In the genomic region with DNA sequence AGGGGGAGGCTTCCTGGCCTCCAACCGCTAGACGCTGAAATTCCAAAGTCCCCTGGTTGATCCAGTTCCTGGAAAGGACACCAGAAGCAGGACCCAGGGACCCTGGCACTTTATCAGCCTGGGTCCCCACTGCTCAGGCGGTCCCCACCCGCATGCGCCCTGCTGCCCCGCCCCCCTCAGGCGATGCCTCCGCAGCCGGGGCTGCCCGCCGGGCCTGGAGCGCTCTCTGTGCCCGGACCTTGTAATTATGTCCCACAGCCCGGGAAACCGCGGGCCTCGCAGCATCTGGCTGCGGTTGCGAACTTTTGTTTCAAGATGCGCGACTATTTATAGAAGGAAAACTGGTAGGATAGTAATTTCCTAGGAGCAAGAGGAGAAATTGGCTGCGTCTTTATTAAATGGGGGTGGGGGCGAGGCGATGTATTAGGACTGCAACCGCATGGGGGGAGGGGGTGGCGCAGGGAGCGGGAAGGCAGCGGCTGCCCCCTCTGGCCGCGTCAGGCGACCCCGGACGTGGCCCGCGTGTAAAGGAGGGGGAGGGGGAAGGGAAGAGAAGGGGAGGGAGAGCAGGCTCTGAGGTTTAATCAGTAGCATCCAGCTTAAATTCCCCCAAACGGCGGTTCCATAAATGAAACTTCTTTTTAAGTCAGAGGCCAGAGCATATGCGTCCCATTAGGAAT, we compare ENCODE assay signal across 11 cellular contexts. TPM values are rescaled to one million over a fixed set of nuclear protein-coding genes. Genes with fewer than 3 reads are reported as not detected.
DNase-seq lines count a peak whose midpoint lies in the region; ATAC-seq and TF ChIP-seq lines count a peak whose summit lies in the region.
"Had no signal": no experiment of that assay in that cellular context is flagged by ENCODE, and none has a peak within 500 bp of the region (broad histone marks: within the 10 kb centered on the region; RNA-seq: fewer than 3 reads in every experiment).

No MANE protein-coding gene starts in this region.

- no peak overlapping the region for H3K27ac ChIP-seq in stomach smooth muscle (ENCODE audit: low read length)
- H3K27ac ChIP-seq: C4-2B, prostate gland had no signal

- peaks cover 10% of the 10 kb centered on the region for H3K4me1 Mint-ChIP-seq in activated naive CD8-positive, alpha-beta T cell (ENCODE audit: low read depth)
- H3K4me1 Mint-ChIP-seq in activated naive CD8-positive, alpha-beta T cell treated with anti-CD3 and anti-CD28 coated beads, Interleukin-2, amount 50 U/mL, for 24 hours, result peaks cover 3% of the 10 kb centered on the region
- H3K4me1 Mint-ChIP-seq in natural killer cell, result peaks cover 0 to 5% of the 10 kb centered on the region in 2 donors

- TF ChIP-seq CTCF in WI38 (IDR thresholded peaks at IDR 0.05; ENCODE audit: low read depth, low read length), result no peak
- TF ChIP-seq CTCF in natural killer cell (IDR thresholded peaks at IDR 0.05), result no peak
- TF ChIP-seq CTCF in lower leg skin (IDR thresholded peaks at IDR 0.05), result no peak

- no peaks in the 10 kb centered on the region for H3K9me3 Mint-ChIP-seq in activated naive CD8-positive, alpha-beta T cell (ENCODE audit: low read depth)
- H3K9me3 Mint-ChIP-seq in activated naive CD8-positive, alpha-beta T cell treated with anti-CD3 and anti-CD28 coated beads, Interleukin-2, amount 50 U/mL, for 24 hours, result no peaks in the 10 kb centered on the region
- H3K9me3 Mint-ChIP-seq in natural killer cell, result no peaks in the 10 kb centered on the region
- H3K9me3 Mint-ChIP-seq: activated naive CD4-positive, alpha-beta T cell treated with anti-CD3 and anti-CD28 coated beads, Interleukin-2, amount 50 U/mL, for 72 hours had no signal

- peaks cover 24% of the 10 kb centered on the region for H3K27me3 Mint-ChIP-seq in activated naive CD8-positive, alpha-beta T cell
- H3K27me3 Mint-ChIP-seq in activated naive CD8-positive, alpha-beta T cell treated with anti-CD3 and anti-CD28 coated beads, Interleukin-2, amount 50 U/mL, for 24 hours, result peaks cover 53% of the 10 kb centered on the region
- peaks cover 35 to 38% of the 10 kb centered on the region in 2 donors for H3K27me3 Mint-ChIP-seq in natural killer cell (ENCODE audit: low read depth in 2 of 2)

- H3K27me3 ChIP-seq in stomach smooth muscle (ENCODE audit: control insufficient read depth in 1 of 2, insufficient read depth in 2 of 2, low read length in 2 of 2), result peaks cover 56 to 77% of the 10 kb centered on the region in 2 donors

- no peak overlapping the region for H3K9ac ChIP-seq in stomach smooth muscle (ENCODE audit: low read length in 2 of 2)

- 17 to 21% methylated on average over 36 to 38 of the region's 38 CpGs for WGBS in lower leg skin, 2 donors

- H3K4me3 Mint-ChIP-seq in activated naive CD8-positive, alpha-beta T cell, result peak overlapping the region; percentile 23
- H3K4me3 Mint-ChIP-seq in activated naive CD8-positive, alpha-beta T cell treated with anti-CD3 and anti-CD28 coated beads, Interleukin-2, amount 50 U/mL, for 24 hours, result no peak overlapping the region
- H3K4me3 Mint-ChIP-seq in natural killer cell, result no peak overlapping the region

- H3K27ac Mint-ChIP-seq in activated naive CD8-positive, alpha-beta T cell, result no peak overlapping the region
- no peak overlapping the region for H3K27ac Mint-ChIP-seq in activated naive CD8-positive, alpha-beta T cell treated with anti-CD3 and anti-CD28 coated beads, Interleukin-2, amount 50 U/mL, for 24 hours
- no peak overlapping the region for H3K27ac Mint-ChIP-seq in natural killer cell
- H3K27ac Mint-ChIP-seq: activated naive CD4-positive, alpha-beta T cell treated with anti-CD3 and anti-CD28 coated beads, Interleukin-2, amount 50 U/mL, for 72 hours had no signal

- H3K4me3 ChIP-seq in WI38 (ENCODE audit: low read depth, low read length), result peak overlapping the region; percentile 44
- H3K4me3 ChIP-seq in iPS-18c (ENCODE audit: insufficient read depth, low read depth, low read length), result peak overlapping the region; percentile 36
- peak overlapping the region; percentile 36 to 58 for H3K4me3 ChIP-seq in stomach smooth muscle (ENCODE audit: low read length in 2 of 2)
- no peak overlapping the region for H3K4me3 ChIP-seq in lower leg skin (ENCODE audit: low read depth, poor library complexity, severe bottlenecking)

- H3K4me1 ChIP-seq in stomach smooth muscle (ENCODE audit: control insufficient read depth, insufficient read depth, low read length), result peaks cover 16% of the 10 kb centered on the region

- peaks cover 5% of the 10 kb centered on the region for H3K9me3 ChIP-seq in iPS-18c (ENCODE audit: control insufficient read depth, insufficient read depth, low read length)
- H3K9me3 ChIP-seq in stomach smooth muscle (ENCODE audit: control insufficient read depth in 2 of 2, low read length in 2 of 2), result no peaks in the 10 kb centered on the region
- H3K9me3 ChIP-seq: prostate gland had no signal

- intact Hi-C loops in natural killer cell (cut with micrococcal nuclease), result no loop called here
- intact Hi-C loops in lower leg skin (cut with DNase I; ENCODE audit: low total_unique reads), result no loop called here

- TF ChIP-seq POLR2A in lower leg skin (IDR thresholded peaks at IDR 0.05), result no peak

- ATAC-seq in activated naive CD8-positive, alpha-beta T cell treated with anti-CD3 and anti-CD28 coated beads, Interleukin-2, amount 50 U/mL, for 24 hours, result no peak
- ATAC-seq in natural killer cell (no peak), HG03342 (IDR thresholded peaks at IDR 0.05; ENCODE audit: unreplicated experiment) (no peak)
- ATAC-seq: activated naive CD4-positive, alpha-beta T cell treated with anti-CD3 and anti-CD28 coated beads, Interleukin-2, amount 50 U/mL, for 72 hours had no signal

- no peaks in the 10 kb centered on the region for H3K36me3 Mint-ChIP-seq in activated naive CD8-positive, alpha-beta T cell
- no peaks in the 10 kb centered on the region for H3K36me3 Mint-ChIP-seq in activated naive CD8-positive, alpha-beta T cell treated with anti-CD3 and anti-CD28 coated beads, Interleukin-2, amount 50 U/mL, for 24 hours (ENCODE audit: low read depth)
- no peaks in the 10 kb centered on the region for H3K36me3 Mint-ChIP-seq in natural killer cell
- H3K36me3 Mint-ChIP-seq: activated naive CD4-positive, alpha-beta T cell treated with anti-CD3 and anti-CD28 coated beads, Interleukin-2, amount 50 U/mL, for 72 hours had no signal

- no peak for DNase-seq in activated naive CD8-positive, alpha-beta T cell treated with anti-CD3 and anti-CD28 coated beads, Interleukin-2, amount 50 U/mL, for 24 hours
- DNase-seq in natural killer cell, result no peak
- no peak for DNase-seq in lower leg skin (ENCODE audit: low spot score in 2 of 2)

- no peaks in the 10 kb centered on the region for H3K36me3 ChIP-seq in stomach smooth muscle (ENCODE audit: control insufficient read depth in 2 of 2, insufficient read depth in 2 of 2, low read length in 2 of 2)
- H3K36me3 ChIP-seq: prostate gland had no signal

RNA-seq across cellular contexts. Expression of gene WNT7B, which starts 6.1 kb away (rescaled TPM):
- total RNA-seq in natural killer cell (not detected), lower leg skin (10 to 100 TPM; 26.4 to 39.9 (median 33.9) TPM)

Comparison
In these comparisons a context has a peak if more than half of its experiments do, and no peak if none do; other contexts are left out.
1. RNA of gene WNT7B, which starts 6.1 kb away (total RNA-seq): 26.4 to 39.9 TPM in lower leg skin; not detected in natural killer cell; every median in the first group is over 10 times any median in the second.